In genomic region chr2:121810959-121811853, GRCh38 we compare ENCODE assay signal across 8 cellular contexts. TPM values are rescaled to one million over a fixed set of nuclear protein-coding genes. Genes with fewer than 3 reads are reported as not detected.
DNase-seq lines count a peak whose midpoint lies in the region; ATAC-seq and TF ChIP-seq lines count a peak whose summit lies in the region.

No MANE protein-coding gene starts in this region.

- H3K27ac ChIP-seq in GM23338 (ENCODE audit: low read depth), result no peak overlapping the region
- H3K27ac ChIP-seq in Karpas-422 (ENCODE audit: low read length), result no peak overlapping the region
- no peak overlapping the region for H3K27ac ChIP-seq in PC-9
- no peak overlapping the region for H3K27ac ChIP-seq in lung (ENCODE audit: low read depth in 1 of 2, low read length in 1 of 2)
- no peak overlapping the region for H3K27ac ChIP-seq in vagina

- TF ChIP-seq CTCF in GM23338 (conservative IDR thresholded peaks at IDR 0.05; ENCODE audit: low read depth in 2 of 2) (peak; percentile 73 to 90), PC-9 (conservative IDR thresholded peaks at IDR 0.05) (peak; percentile 78), lung (IDR thresholded peaks at IDR 0.05; ENCODE audit: control extremely low read depth, extremely low read depth) (peak; percentile 20), vagina (IDR thresholded peaks at IDR 0.05) (peak in 2 of 3 experiments; percentile 29 to 42)

- H3K9me3 Mint-ChIP-seq in activated CD4-positive, alpha-beta memory T cell treated with anti-CD3 and anti-CD28 coated beads for 36 hours, result no peaks in the 10 kb centered on the region
- H3K9me3 Mint-ChIP-seq in activated CD4-positive, alpha-beta memory T cell treated with anti-CD3 and anti-CD28 coated beads, Interleukin-2, amount 10 ng/mL, durations not matched to agents 7 days and 5 days, result no peaks in the 10 kb centered on the region
- H3K9me3 Mint-ChIP-seq in GM23338, result peaks cover 15% of the 10 kb centered on the region; the same call in 2 of the 3 replicates

- no peaks in the 10 kb centered on the region for H4K20me1 ChIP-seq in GM23338 (replicated peaks; ENCODE audit: insufficient read depth)
- H4K20me1 ChIP-seq in Karpas-422 (ENCODE audit: insufficient read depth, low read depth, low read length), result no peaks in the 10 kb centered on the region
- H4K20me1 ChIP-seq in PC-9 (ENCODE audit: insufficient read depth), result no peaks in the 10 kb centered on the region

- no peaks in the 10 kb centered on the region for H3K9me3 ChIP-seq in Karpas-422 (ENCODE audit: low read length)
- no peaks in the 10 kb centered on the region for H3K9me3 ChIP-seq in PC-9 (ENCODE audit: insufficient read depth, low read depth)
- no peaks in the 10 kb centered on the region for H3K9me3 ChIP-seq in lung (ENCODE audit: control insufficient read depth in 2 of 2, insufficient read depth in 1 of 2, low read length in 1 of 2)
- no peaks in the 10 kb centered on the region for H3K9me3 ChIP-seq in vagina

- H3K4me1 ChIP-seq in GM23338 (ENCODE audit: insufficient read depth) (peaks cover 10% of the 10 kb centered on the region), Karpas-422 (ENCODE audit: low read length) (peaks cover 3% of the 10 kb centered on the region; the same call in 1 of the 2 replicates), PC-9 (replicated peaks; ENCODE audit: insufficient read depth) (no peaks in the 10 kb centered on the region), lung (ENCODE audit: control insufficient read depth in 2 of 2, insufficient read depth in 2 of 2, low read length in 2 of 2) (no peaks in the 10 kb centered on the region), vagina (no peaks in the 10 kb centered on the region)

- H3K27me3 Mint-ChIP-seq in activated CD4-positive, alpha-beta memory T cell treated with anti-CD3 and anti-CD28 coated beads for 36 hours, result peaks cover 5% of the 10 kb centered on the region
- H3K27me3 Mint-ChIP-seq in activated CD4-positive, alpha-beta memory T cell treated with anti-CD3 and anti-CD28 coated beads, Interleukin-2, amount 10 ng/mL, durations not matched to agents 7 days and 5 days, result peaks cover 11% of the 10 kb centered on the region
- peaks cover 22% of the 10 kb centered on the region for H3K27me3 Mint-ChIP-seq in GM23338 (ENCODE audit: insufficient read depth, low read depth, poor library complexity)

- peaks cover 6% of the 10 kb centered on the region; the same call in 1 of the 2 replicates for H3K9me2 ChIP-seq in GM23338 (ENCODE audit: insufficient read depth)
- no peaks in the 10 kb centered on the region for H3K9me2 ChIP-seq in Karpas-422 (replicated peaks; ENCODE audit: insufficient read depth, low read length)
- H3K9me2 ChIP-seq in PC-9 (ENCODE audit: insufficient read depth), result no peaks in the 10 kb centered on the region

- intact Hi-C loops in activated CD4-positive, alpha-beta memory T cell treated with anti-CD3 and anti-CD28 coated beads for 36 hours (cut with micrococcal nuclease), result no loop called here
- intact Hi-C loops in PC-9 (cut with micrococcal nuclease; ENCODE audit: unreplicated experiment), result no loop called here
- intact Hi-C loops in vagina (cut with DNase I), result no loop called here

- no peak overlapping the region for H3K4me3 Mint-ChIP-seq in activated CD4-positive, alpha-beta memory T cell treated with anti-CD3 and anti-CD28 coated beads for 36 hours
- no peak overlapping the region for H3K4me3 Mint-ChIP-seq in activated CD4-positive, alpha-beta memory T cell treated with anti-CD3 and anti-CD28 coated beads, Interleukin-2, amount 10 ng/mL, durations not matched to agents 7 days and 5 days
- no peak overlapping the region for H3K4me3 Mint-ChIP-seq in GM23338

- H3K79me2 ChIP-seq in GM23338 (replicated peaks; ENCODE audit: insufficient read depth), result no peaks in the 10 kb centered on the region
- no peaks in the 10 kb centered on the region for H3K79me2 ChIP-seq in Karpas-422 (ENCODE audit: low read length)
- no peaks in the 10 kb centered on the region for H3K79me2 ChIP-seq in PC-9 (ENCODE audit: low read depth)

- peak; percentile 95 for ATAC-seq in GM23338
- ATAC-seq in lung (ENCODE audit: insufficient read depth, low FRiP score), result peak; percentile 43

- H3K4me3 ChIP-seq in GM23338 (no peak overlapping the region), Karpas-422 (ENCODE audit: low read length) (no peak overlapping the region), PC-9 (no peak overlapping the region), lung (no peak overlapping the region), vagina (no peak overlapping the region)

- H3K4me2 ChIP-seq in GM23338 (no peak overlapping the region), Karpas-422 (ENCODE audit: low read depth, low read length, poor library complexity, severe bottlenecking) (no peak overlapping the region), PC-9 (no peak overlapping the region)

- H3K27me3 ChIP-seq in GM23338 (ENCODE audit: insufficient read depth) (no peaks in the 10 kb centered on the region), Karpas-422 (ENCODE audit: low read length) (no peaks in the 10 kb centered on the region), PC-9 (ENCODE audit: insufficient read depth, low read depth) (peaks cover 93% of the 10 kb centered on the region), lung (ENCODE audit: control insufficient read depth, insufficient read depth) (no peaks in the 10 kb centered on the region), vagina (no peaks in the 10 kb centered on the region)

- peak overlapping the region; percentile 6; the same call in 1 of the 2 replicates for H3K9ac ChIP-seq in Karpas-422 (ENCODE audit: low read length)

- no peak overlapping the region for H3K27ac Mint-ChIP-seq in activated CD4-positive, alpha-beta memory T cell treated with anti-CD3 and anti-CD28 coated beads for 36 hours
- H3K27ac Mint-ChIP-seq in activated CD4-positive, alpha-beta memory T cell treated with anti-CD3 and anti-CD28 coated beads, Interleukin-2, amount 10 ng/mL, durations not matched to agents 7 days and 5 days, result no peak overlapping the region
- no peak overlapping the region for H3K27ac Mint-ChIP-seq in GM23338

- H2AFZ ChIP-seq in GM23338 (peak overlapping the region; percentile 56), Karpas-422 (ENCODE audit: low read length) (peak overlapping the region; percentile 84), PC-9 (no peak overlapping the region)

- no TSS peak for BruUV-seq in PC-9 (replicated peaks; lab: Mats Ljungman, UMichigan)

- H3K36me3 ChIP-seq in GM23338 (ENCODE audit: insufficient read depth) (no peaks in the 10 kb centered on the region), Karpas-422 (ENCODE audit: insufficient read depth, low read length) (no peaks in the 10 kb centered on the region), PC-9 (ENCODE audit: low read depth) (no peaks in the 10 kb centered on the region), lung (ENCODE audit: control insufficient read depth in 2 of 2, insufficient read depth in 2 of 2, low read length in 2 of 2) (no peaks in the 10 kb centered on the region), vagina (no peaks in the 10 kb centered on the region)

- TF ChIP-seq POLR2A in vagina (IDR thresholded peaks at IDR 0.05), result no peak

- no peaks in the 10 kb centered on the region for H3F3A ChIP-seq in GM23338 (replicated peaks; ENCODE audit: low read depth)
- no peaks in the 10 kb centered on the region for H3F3A ChIP-seq in PC-9 (ENCODE audit: insufficient read depth, low read depth)

- POLR2A ChIA-PET in activated CD4-positive, alpha-beta memory T cell treated with anti-CD3 and anti-CD28 coated beads for 36 hours (lab: Charles Lee), result no interaction called here
- POLR2A ChIA-PET in activated CD4-positive, alpha-beta memory T cell treated with anti-CD3 and anti-CD28 coated beads, Interleukin-2, amount 10 ng/mL, durations not matched to agents 7 days and 5 days (lab: Charles Lee), result no interaction called here
- POLR2A ChIA-PET in PC-9 (lab: Charles Lee; ENCODE audit: unreplicated experiment), result interaction anchor here (0.7 kb wide), 1 partner anchor 627 kb away, joined by 3 read pairs; no protein-coding TSS in a partner anchor

- CTCF ChIA-PET in activated CD4-positive, alpha-beta memory T cell treated with anti-CD3 and anti-CD28 coated beads for 36 hours (lab: Charles Lee), result interaction anchor here (0.6 to 1.3 kb wide), 7 partner anchors 8 to 1313 kb away, joined by 3 to 4 read pairs (median 3); partner anchors contain the start of gene TSN
- CTCF ChIA-PET in activated CD4-positive, alpha-beta memory T cell treated with anti-CD3 and anti-CD28 coated beads, Interleukin-2, amount 10 ng/mL, durations not matched to agents 7 days and 5 days (lab: Charles Lee), result interaction anchor here (0.8 to 1.1 kb wide), 3 partner anchors 10 to 22 kb away, joined by 3 to 7 read pairs (median 3); no protein-coding TSS in a partner anchor
- CTCF ChIA-PET in PC-9 (lab: Charles Lee), result interaction anchor here (0.5 kb wide), 1 partner anchor 702 kb away, joined by 4 read pairs; no protein-coding TSS in a partner anchor

- H3K36me3 Mint-ChIP-seq in activated CD4-positive, alpha-beta memory T cell treated with anti-CD3 and anti-CD28 coated beads for 36 hours, result no peaks in the 10 kb centered on the region
- no peaks in the 10 kb centered on the region for H3K36me3 Mint-ChIP-seq in activated CD4-positive, alpha-beta memory T cell treated with anti-CD3 and anti-CD28 coated beads, Interleukin-2, amount 10 ng/mL, durations not matched to agents 7 days and 5 days (ENCODE audit: low read depth)
- peaks cover 12% of the 10 kb centered on the region for H3K36me3 Mint-ChIP-seq in GM23338 (ENCODE audit: low read depth)

- DNase-seq in activated CD4-positive, alpha-beta memory T cell treated with anti-CD3 and anti-CD28 coated beads for 36 hours, result peak; percentile 18
- DNase-seq in activated CD4-positive, alpha-beta memory T cell treated with anti-CD3 and anti-CD28 coated beads, Interleukin-2, amount 10 ng/mL, durations not matched to agents 7 days and 5 days, result no peak
- DNase-seq in GM23338 (ENCODE audit: low spot score), result peak; percentile 90
- peak; percentile 86 for DNase-seq in Karpas-422
- peak; percentile 25 to 46 for DNase-seq in PC-9
- DNase-seq in dermis blood vessel endothelial cell, result peak; percentile 89
- peak; percentile 34 for DNase-seq in lung (ENCODE audit: low spot score)
- no peak for DNase-seq in vagina (ENCODE audit: extremely low spot score in 2 of 2)

- WGBS in lung, 2 donors, result 39 to 42% methylated on average over 17 of the region's 17 CpGs

- no peaks in the 10 kb centered on the region for H3K4me1 Mint-ChIP-seq in activated CD4-positive, alpha-beta memory T cell treated with anti-CD3 and anti-CD28 coated beads for 36 hours (ENCODE audit: low read depth)
- H3K4me1 Mint-ChIP-seq in activated CD4-positive, alpha-beta memory T cell treated with anti-CD3 and anti-CD28 coated beads, Interleukin-2, amount 10 ng/mL, durations not matched to agents 7 days and 5 days, result no peaks in the 10 kb centered on the region
- H3K4me1 Mint-ChIP-seq in GM23338, result peaks cover 26% of the 10 kb centered on the region

RNA-seq across cellular contexts. Expression of gene TSN, which starts 55.8 kb away (rescaled TPM):
- 10 to 100 TPM; 68.8 to 74.5 TPM for total RNA-seq in activated CD4-positive, alpha-beta memory T cell treated with anti-CD3 and anti-CD28 coated beads for 36 hours
- 10 to 100 TPM; 52.7 to 56.7 TPM for total RNA-seq in activated CD4-positive, alpha-beta memory T cell treated with anti-CD3 and anti-CD28 coated beads, Interleukin-2, amount 10 ng/mL, durations not matched to agents 7 days and 5 days
- 94.2 and 94.8 TPM in 2 replicates for total RNA-seq in GM23338 (2014; rRNA removed; shearing (Covaris generic))
- polyA plus RNA-seq in GM23338 (2016; fragmentation: Nextera tagmentation; extraction: Ambion mirVana), result 49.6 and 62.5 TPM in 2 replicates
- total RNA-seq in Karpas-422 (2014; rRNA removed; shearing (Covaris generic); ENCODE audit: low replicate concordance), result 43.6 and 45.4 TPM in 2 replicates
- total RNA-seq in PC-9 (2021), result 69.8 and 70.4 TPM in 2 replicates
- 105 and 115 TPM in 2 replicates for total RNA-seq in dermis blood vessel endothelial cell
- 10 to 100 TPM; 50.1 to 53.8 TPM for total RNA-seq in lung
- 10 to 100 TPM; 20.5 to 28.1 TPM for polyA plus RNA-seq in lung
- 35.4 TPM for total RNA-seq in vagina

Comparison
In these comparisons a context has a peak if more than half of its experiments do, and no peak if none do; other contexts are left out.
1. DNase-seq: peak in activated CD4-positive, alpha-beta memory T cell treated with anti-CD3 and anti-CD28 coated beads for 36 hours (single experiment), GM23338 (single experiment), Karpas-422 (single experiment), PC-9 (2 of 2), dermis blood vessel endothelial cell (single experiment) and lung (single experiment); none in activated CD4-positive, alpha-beta memory T cell treated with anti-CD3 and anti-CD28 coated beads, Interleukin-2, amount 10 ng/mL, durations not matched to agents 7 days and 5 days (single experiment) and vagina (0 of 2).
2. CTCF ChIP-seq: peak in every context shown above with its lines; median percentile 82 in GM23338; 78 in PC-9; 36 in vagina; 20 in lung.